In the genomic region with DNA sequence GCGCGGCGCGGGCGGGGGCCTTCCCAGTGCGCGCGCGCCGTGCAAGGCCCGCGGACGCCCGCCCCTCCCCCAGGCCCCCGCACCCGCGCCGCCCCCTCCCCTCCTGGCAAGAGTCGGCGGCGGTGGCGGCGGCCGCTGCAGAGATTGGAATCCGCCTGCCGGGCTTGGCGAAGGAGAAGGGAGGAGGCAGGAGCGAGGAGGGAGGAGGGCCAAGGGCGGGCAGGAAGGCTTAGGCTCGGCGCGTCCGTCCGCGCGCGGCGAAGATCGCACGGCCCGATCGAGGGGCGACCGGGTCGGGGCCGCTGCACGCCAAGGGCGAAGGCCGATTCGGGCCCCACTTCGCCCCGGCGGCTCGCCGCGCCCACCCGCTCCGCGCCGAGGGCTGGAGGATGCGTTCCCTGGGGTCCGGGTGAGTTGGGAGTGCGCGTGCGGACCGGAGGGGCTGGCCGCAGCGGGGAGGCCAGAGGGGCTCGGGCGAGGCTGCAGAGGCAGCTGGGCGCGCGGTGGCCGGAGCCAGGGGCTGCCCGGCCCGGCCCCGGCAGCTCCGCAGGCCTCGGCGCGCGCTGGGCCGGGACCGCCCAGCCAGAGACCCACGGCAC, we compare ENCODE assay signal across 7 cellular contexts. TPM values are rescaled to one million over a fixed set of nuclear protein-coding genes. Genes with fewer than 3 reads are reported as not detected.
A peak's percentile ranks its signal among the peaks of the same experiment; 100 is the strongest.
DNase-seq lines count a peak whose midpoint lies in the region; ATAC-seq and TF ChIP-seq lines count a peak whose summit lies in the region.

A gene (plus strand): TSS at position 109 of the 599 bp plus-strand sequence. CDS start 119,400 bp downstream, outside the sequence.

- peak; percentile 35 for ATAC-seq in GM21723 (IDR thresholded peaks at IDR 0.05; ENCODE audit: unreplicated experiment)

- in situ Hi-C loops in GM13977 (cut with MboI; ENCODE audit: low pct_unique_long_range_greater_than_20kb, low sequenced_read_pairs, unreplicated experiment): no loop called here

- peaks cover 0 to 5% (median 0%) of the 10 kb centered on the region in 5 experiments for H3K9me3 Mint-ChIP-seq in brain

- DNase-seq in GM13977 (ENCODE audit: low spot score) (peak; percentile 47), kidney tubule cell (ENCODE audit: low spot score) (peak; percentile 93), stomach (peak; percentile 91), NCI-H524 treated with DMSO at 0.1 percent for 48 hours (lab: John Stamatoyannopoulos, UW) (no peak)
- no peak for DNase-seq in Jurkat, Clone E6-1 (ENCODE audit: low read depth, low spot score)

- no peaks in the 10 kb centered on the region for H3K9me3 ChIP-seq in stomach

- H3K4me1 ChIP-seq in stomach: peaks cover 11 to 80% (median 38%) of the 10 kb centered on the region in 4 donors

- peak within 1 kb of the TSS; percentile 89 to 95 (median 91) for H3K4me3 Mint-ChIP-seq in brain

- peaks cover 10% of the 10 kb centered on the region for H3K36me3 Mint-ChIP-seq in brain

- WGBS in stomach, 5 donors: 0% methylated on average over 6 to 79 of the region's 85 CpGs

- peaks cover 0 to 18% (median 3%) of the 10 kb centered on the region in 3 donors for H3K27me3 ChIP-seq in stomach

- peak within 1 kb of the TSS; percentile 96 to 98 (median 98) for H3K27ac Mint-ChIP-seq in brain

- H3K27me3 Mint-ChIP-seq in brain: peaks cover 8% of the 10 kb centered on the region

- no peaks in the 10 kb centered on the region for H3K36me3 ChIP-seq in stomach

- TF ChIP-seq POLR2A in stomach (IDR thresholded peaks at IDR 0.05): peak in 1 of 4 donors; percentile 19

- no peak for TF ChIP-seq EP300 in stomach (IDR thresholded peaks at IDR 0.05)

- H3K4me3 ChIP-seq in Jurkat, Clone E6-1 (ENCODE audit: low read length): peak within 1 kb of the TSS; percentile 72
- peak within 1 kb of the TSS; percentile 75 to 87 (median 80) for H3K4me3 ChIP-seq in stomach

- TF ChIP-seq CTCF in GM13977 (IDR thresholded peaks at IDR 0.05; ENCODE audit: extremely low read depth, insufficient read depth, missing control alignments) (no peak), brain (conservative IDR thresholded peaks at IDR 0.05) (no peak), stomach (IDR thresholded peaks at IDR 0.05) (no peak)

- intact Hi-C loops in stomach (cut with DNase I; ENCODE audit: low total_unique reads): no loop called here

- H3K4me1 Mint-ChIP-seq in brain: peaks cover 72% of the 10 kb centered on the region

- H3K27ac ChIP-seq in stomach: peak within 1 kb of the TSS; percentile 97 to 100 (median 99)

RNA-seq across cellular contexts. Expression of the gene that starts here (rescaled TPM):
- 6.0 TPM for polyA plus RNA-seq in Jurkat, Clone E6-1 (2012; ENCODE audit: insufficient read depth, insufficient read length)
- polyA plus RNA-seq in brain (ENCODE audit: insufficient read depth, low read depth, low replicate concordance) (7.2 TPM), stomach (1 to 10 TPM; 5.8 to 6.5 (median 5.9) TPM)
- total RNA-seq in stomach: 100 to 1,000 TPM in 1 of 5 donors, 10 to 100 TPM in 4; 18.3 to 104 (median 35.3) TPM

Comparison
In these comparisons a context has a peak if more than half of its experiments do, and no peak if none do; other contexts are left out.
1. DNase-seq: peak in GM13977 (single experiment), kidney tubule cell (single experiment) and stomach (single experiment); none in Jurkat, Clone E6-1 (single experiment) and NCI-H524 treated with DMSO at 0.1 percent for 48 hours (single experiment).